ENCODE assay signal across 8 cellular contexts in the genomic region with DNA sequence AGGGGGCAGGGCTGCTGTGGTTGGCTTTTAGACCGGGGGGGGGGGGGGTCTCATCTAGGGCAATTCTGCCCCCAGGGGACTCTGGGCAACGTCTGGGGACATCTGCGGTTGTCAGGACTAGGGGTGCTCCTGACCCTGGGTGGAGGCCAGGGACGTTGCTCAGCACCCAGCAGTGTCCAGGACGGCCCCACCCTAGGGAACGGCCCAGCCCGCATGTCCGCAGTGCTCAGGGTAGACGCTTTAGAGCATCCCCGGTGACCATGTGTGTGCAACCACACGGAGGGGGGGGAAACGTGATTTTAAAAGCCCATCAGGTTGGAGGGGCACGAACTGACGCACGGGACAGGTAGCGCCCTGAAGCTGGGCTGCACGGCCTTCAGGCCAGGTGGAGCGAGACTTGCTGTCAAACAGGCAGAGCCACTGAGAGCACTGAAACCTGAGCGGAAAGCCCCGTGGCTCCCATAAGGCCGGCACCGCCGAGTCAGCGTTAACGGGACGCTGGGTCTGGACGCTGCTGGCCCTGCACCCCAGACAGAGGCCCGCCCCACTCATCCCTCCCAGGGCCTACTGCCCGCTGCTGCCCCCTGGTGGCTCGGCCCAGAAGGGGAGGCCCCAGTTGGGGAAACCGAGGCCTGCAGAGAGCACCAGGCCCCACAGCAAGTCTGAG.
DNase-seq lines count a peak whose midpoint lies in the region; ATAC-seq and TF ChIP-seq lines count a peak whose summit lies in the region.

No MANE protein-coding gene starts in this region.

- peak; percentile 96 for TF ChIP-seq CTCF in GM06990 (IDR thresholded peaks at IDR 0.05; ENCODE audit: insufficient read depth, low read length, poor library complexity, severe bottlenecking)

- ATAC-seq in GM21619 (IDR thresholded peaks at IDR 0.05; ENCODE audit: unreplicated experiment) (no peak), HG03159 (IDR thresholded peaks at IDR 0.05; ENCODE audit: unreplicated experiment) (no peak)

- intact Hi-C loops in posterior cingulate gyrus (cut with DNase I), result loop anchor here (1.0 kb wide), 1 partner anchor 73 kb away; no protein-coding TSS in a partner anchor

- H3K4me3 ChIP-seq in GM06990 (replicated peaks; ENCODE audit: low read depth, low read length), result no peak overlapping the region

- no peaks in the 10 kb centered on the region for H3K27me3 ChIP-seq in GM06990 (replicated peaks; ENCODE audit: control insufficient read depth, insufficient read depth, low read length)

- DNase-seq in GM06990 (ENCODE audit: extremely low read depth, insufficient read length), result peak; percentile 76
- DNase-seq in NCI-H226, result peak; percentile 15
- DNase-seq in activated T-helper 9 cell treated with anti-CD3 and anti-CD28 coated beads, Interleukin-2, amount 50 U/mL, for 16 hours (ENCODE audit: low read depth), result peak; percentile 23
- DNase-seq in foreskin melanocyte, result peak; percentile 35
- peak in 7 of 10 donors; percentile 48 to 94 (median 69) for DNase-seq in posterior cingulate gyrus
- no peak for DNase-seq in NCI-H1694 treated with DMSO at 0.1 percent for 48 hours (lab: John Stamatoyannopoulos, UW)

- H3K36me3 ChIP-seq in GM06990 (ENCODE audit: control insufficient read depth, insufficient read depth, low read length), result peaks cover 18% of the 10 kb centered on the region
